In the genomic region with DNA sequence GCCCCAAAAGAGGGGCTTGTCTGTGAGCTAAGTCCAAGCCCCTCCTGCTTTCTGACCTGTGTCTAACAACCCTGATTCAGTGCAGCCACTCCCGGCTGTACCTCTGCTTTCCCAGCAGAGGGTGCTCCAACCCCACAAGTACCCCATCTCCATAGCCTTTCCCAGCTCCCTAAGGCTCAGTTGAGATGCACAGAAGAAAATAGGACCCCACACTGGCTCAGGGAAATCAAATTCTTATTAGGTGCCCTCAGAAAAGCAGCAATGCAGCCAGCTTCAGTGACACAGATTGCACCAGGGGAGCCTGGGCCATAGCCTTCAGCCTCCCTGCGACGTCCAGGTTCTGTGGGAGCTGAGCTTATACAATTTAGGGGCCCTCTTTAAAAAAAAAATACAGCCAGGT, we compare ENCODE assay signal across 8 cellular contexts. TPM values are rescaled to one million over a fixed set of nuclear protein-coding genes. Genes with fewer than 3 reads are reported as not detected.
A peak's percentile ranks its signal among the peaks of the same experiment; 100 is the strongest.
DNase-seq lines count a peak whose midpoint lies in the region; ATAC-seq and TF ChIP-seq lines count a peak whose summit lies in the region.

No MANE protein-coding gene starts in this region.

- H3K9me3 Mint-ChIP-seq in CD14-positive monocyte, result peaks cover 5 to 12% (median 10%) of the 10 kb centered on the region in 7 donors
- H3K9me3 Mint-ChIP-seq in activated CD4-positive, alpha-beta memory T cell treated with anti-CD3 and anti-CD28 coated beads, Interleukin-2, amount 10 ng/mL, durations not matched to agents 7 days and 5 days, result peaks cover 3% of the 10 kb centered on the region
- H3K9me3 Mint-ChIP-seq in effector memory CD8-positive, alpha-beta T cell, result no peaks in the 10 kb centered on the region

- peak overlapping the region in 2 of 7 donors; percentile 15 to 50 for H3K27ac Mint-ChIP-seq in CD14-positive monocyte
- H3K27ac Mint-ChIP-seq in activated CD4-positive, alpha-beta memory T cell treated with anti-CD3 and anti-CD28 coated beads, Interleukin-2, amount 10 ng/mL, durations not matched to agents 7 days and 5 days, result no peak overlapping the region
- H3K27ac Mint-ChIP-seq in effector memory CD8-positive, alpha-beta T cell, result no peak overlapping the region

- peak; percentile 70 for ATAC-seq in effector memory CD8-positive, alpha-beta T cell (replicated peaks)
- no peak for ATAC-seq in HG02588 (IDR thresholded peaks at IDR 0.05; ENCODE audit: unreplicated experiment)

- TF ChIP-seq CTCF in CD14-positive monocyte (IDR thresholded peaks at IDR 0.05), result peak; percentile 87
- TF ChIP-seq CTCF in HFF-Myc (IDR thresholded peaks at IDR 0.05; ENCODE audit: low read depth, low read length, missing control alignments), result peak; percentile 92

- POLR2A ChIA-PET in activated CD4-positive, alpha-beta memory T cell treated with anti-CD3 and anti-CD28 coated beads, Interleukin-2, amount 10 ng/mL, durations not matched to agents 7 days and 5 days (lab: Charles Lee), result interaction anchor here (1.7 kb wide), 1 partner anchor 194 kb away, joined by 6 read pairs; no protein-coding TSS in a partner anchor

- H3K4me1 Mint-ChIP-seq in CD14-positive monocyte, result peaks cover 2% of the 10 kb centered on the region
- H3K4me1 Mint-ChIP-seq in activated CD4-positive, alpha-beta memory T cell treated with anti-CD3 and anti-CD28 coated beads, Interleukin-2, amount 10 ng/mL, durations not matched to agents 7 days and 5 days, result no peaks in the 10 kb centered on the region
- H3K4me1 Mint-ChIP-seq in effector memory CD8-positive, alpha-beta T cell (ENCODE audit: low read depth in 2 of 2), result no peaks in the 10 kb centered on the region

- H3K36me3 Mint-ChIP-seq in CD14-positive monocyte, result no peaks in the 10 kb centered on the region
- no peaks in the 10 kb centered on the region for H3K36me3 Mint-ChIP-seq in activated CD4-positive, alpha-beta memory T cell treated with anti-CD3 and anti-CD28 coated beads, Interleukin-2, amount 10 ng/mL, durations not matched to agents 7 days and 5 days (ENCODE audit: low read depth)
- H3K36me3 Mint-ChIP-seq in effector memory CD8-positive, alpha-beta T cell (ENCODE audit: insufficient read depth), result no peaks in the 10 kb centered on the region

- CTCF ChIA-PET in activated CD4-positive, alpha-beta memory T cell treated with anti-CD3 and anti-CD28 coated beads, Interleukin-2, amount 10 ng/mL, durations not matched to agents 7 days and 5 days (lab: Charles Lee), result interaction anchor here (0.5 to 8.5 kb wide), 38 partner anchors 10 to 273 kb away, joined by 3 to 436 read pairs (median 6); a partner anchor contains a TSS

- intact Hi-C loops in CD14-positive monocyte (cut with micrococcal nuclease), result loop anchor here (1.0 to 10.0 kb wide), 4 partner anchors 41 to 449 kb away; a partner anchor contains a TSS

- peaks cover 0 to 4% (median 2%) of the 10 kb centered on the region in 3 donors for H3K27me3 Mint-ChIP-seq in CD14-positive monocyte (ENCODE audit: low read depth in 3 of 3)
- peaks cover 4% of the 10 kb centered on the region for H3K27me3 Mint-ChIP-seq in activated CD4-positive, alpha-beta memory T cell treated with anti-CD3 and anti-CD28 coated beads, Interleukin-2, amount 10 ng/mL, durations not matched to agents 7 days and 5 days
- H3K27me3 Mint-ChIP-seq in effector memory CD8-positive, alpha-beta T cell, result peaks cover 9 to 21% of the 10 kb centered on the region in 2 donors

- no peak overlapping the region for H3K4me3 ChIP-seq in HFF-Myc (replicated peaks; ENCODE audit: low read depth, low read length)

- no peak overlapping the region for H3K4me3 Mint-ChIP-seq in CD14-positive monocyte
- H3K4me3 Mint-ChIP-seq in activated CD4-positive, alpha-beta memory T cell treated with anti-CD3 and anti-CD28 coated beads, Interleukin-2, amount 10 ng/mL, durations not matched to agents 7 days and 5 days, result no peak overlapping the region
- no peak overlapping the region for H3K4me3 Mint-ChIP-seq in effector memory CD8-positive, alpha-beta T cell

- DNase-seq in CD14-positive monocyte (ENCODE audit: low spot score) (no peak), HFF-Myc (ENCODE audit: extremely low read depth, low read depth) (peak; percentile 41), NCI-H69 (lab: John Stamatoyannopoulos, UW) (peak; percentile 87), medulla oblongata (ENCODE audit: extremely low spot score) (peak; percentile 84)
- DNase-seq in activated CD4-positive, alpha-beta memory T cell treated with anti-CD3 and anti-CD28 coated beads, Interleukin-2, amount 10 ng/mL, durations not matched to agents 7 days and 5 days, result peak; percentile 57
- peak; percentile 35 to 37 (median 35) for DNase-seq in effector memory CD8-positive, alpha-beta T cell
- peak; percentile 65 for DNase-seq in stimulated activated CD8-positive, alpha-beta memory T cell treated with anti-CD3 and anti-CD28 coated beads, Interleukin-4, amount 100 ng/mL, for 48 hours

RNA-seq across cellular contexts. Expression of a gene that starts 49.9 kb away (rescaled TPM):
- under 1 TPM in 1 of 2 donors, not detected in 1; 0.24 TPM for polyA plus RNA-seq in CD14-positive monocyte
- total RNA-seq in activated CD4-positive, alpha-beta memory T cell treated with anti-CD3 and anti-CD28 coated beads, Interleukin-2, amount 10 ng/mL, durations not matched to agents 7 days and 5 days, result not detected
